ENCODE assay signal across 15 cellular contexts in the genomic region with DNA sequence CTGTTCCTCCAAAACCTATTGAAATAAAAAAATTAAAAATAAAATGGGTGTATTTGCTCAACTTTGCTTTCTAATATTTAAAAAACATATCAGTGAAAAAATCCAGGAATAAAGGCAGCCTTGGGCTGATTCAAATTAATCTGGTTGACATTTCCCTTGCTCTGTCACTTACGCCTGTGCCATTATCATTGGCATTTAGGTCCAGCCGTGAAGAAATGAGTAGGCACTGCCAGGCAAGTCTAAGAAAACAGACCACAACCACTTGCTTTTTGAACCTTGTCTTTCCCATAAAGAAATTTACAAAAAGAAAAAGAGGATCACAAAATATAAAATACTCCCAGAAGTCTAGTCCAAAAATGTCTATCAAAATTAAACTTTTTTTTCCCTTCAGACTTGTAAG. TPM values are rescaled to one million over a fixed set of nuclear protein-coding genes. Genes with fewer than 3 reads are reported as not detected.
DNase-seq lines count a peak whose midpoint lies in the region; ATAC-seq and TF ChIP-seq lines count a peak whose summit lies in the region.
"Had no signal": no experiment of that assay in that cellular context is flagged by ENCODE, and none has a peak within 500 bp of the region (broad histone marks: within the 10 kb centered on the region; RNA-seq: fewer than 3 reads in every experiment).

No MANE protein-coding gene starts in this region.

- H3K4me1 ChIP-seq in BLaER1 treated with 17β-estradiol and CSF1 and Interleukin-3, amounts not matched to agents 10 nM and 100 nM: peaks cover 47 to 96% (median 92%) of the 10 kb centered on the region in 10 experiments

- CTCF ChIA-PET in activated CD8-positive, alpha-beta memory T cell treated with anti-CD3 and anti-CD28 coated beads, Interleukin-2, amount 10 ng/mL, durations not matched to agents 7 days and 5 days (lab: Charles Lee): interaction anchor here (1.0 to 2.3 kb wide), 5 partner anchors 12 to 67 kb away, joined by 4 to 13 read pairs (median 7); a partner anchor contains a TSS

- H3K4me3 Mint-ChIP-seq in activated CD8-positive, alpha-beta memory T cell treated with anti-CD3 and anti-CD28 coated beads, Interleukin-2, amount 10 ng/mL, durations not matched to agents 7 days and 5 days: peak overlapping the region; percentile 16
- peak overlapping the region; percentile 63 for H3K4me3 Mint-ChIP-seq in T-helper 1 cell treated with Interleukin-12 subunit alpha and Interleukin-12 subunit beta and Interleukin-4 antibody, amounts not matched to agents 30 μg/mL and 1 μg/mL, for 36 hours
- peak overlapping the region; percentile 46 for H3K4me3 Mint-ChIP-seq in activated naive CD8-positive, alpha-beta T cell
- H3K4me3 Mint-ChIP-seq in naive thymus-derived CD8-positive, alpha-beta T cell: peak overlapping the region in 1 of 10 donors; percentile 11
- H3K4me3 Mint-ChIP-seq: GM23338 had no signal

- H3K9ac ChIP-seq in BLaER1 treated with 17β-estradiol and CSF1 and Interleukin-3, amounts not matched to agents 10 nM and 100 nM: peak overlapping the region in 8 of 11 experiments; percentile 27 to 82 (median 65); a peak in 12 of 22 replicates

- no peak for TF ChIP-seq CTCF in GM20000 (IDR thresholded peaks at IDR 0.05; ENCODE audit: extremely low read depth, missing control alignments)

- H3K36me3 ChIP-seq in BLaER1 treated with 17β-estradiol and CSF1 and Interleukin-3, amounts not matched to agents 10 nM and 100 nM: no peaks in the 10 kb centered on the region

- peak overlapping the region in 5 of 10 experiments; percentile 22 to 42 (median 40); a peak in 7 of 20 replicates for H3K4me3 ChIP-seq in BLaER1 treated with 17β-estradiol and CSF1 and Interleukin-3, amounts not matched to agents 10 nM and 100 nM
- H3K4me3 ChIP-seq: GM23338, PC-9 had no signal

- peak overlapping the region in 8 of 11 experiments; percentile 51 to 93 (median 80); a peak in 16 of 22 replicates for H3K27ac ChIP-seq in BLaER1 treated with 17β-estradiol and CSF1 and Interleukin-3, amounts not matched to agents 10 nM and 100 nM
- H3K27ac ChIP-seq: PC-9 had no signal

- H3K36me3 Mint-ChIP-seq in activated CD8-positive, alpha-beta memory T cell treated with anti-CD3 and anti-CD28 coated beads, Interleukin-2, amount 10 ng/mL, durations not matched to agents 7 days and 5 days: peaks cover 23% of the 10 kb centered on the region
- H3K36me3 Mint-ChIP-seq in T-helper 1 cell treated with Interleukin-12 subunit alpha and Interleukin-12 subunit beta and Interleukin-4 antibody, amounts not matched to agents 30 μg/mL and 1 μg/mL, for 36 hours (ENCODE audit: low read depth): peaks cover 15% of the 10 kb centered on the region
- H3K36me3 Mint-ChIP-seq in activated naive CD8-positive, alpha-beta T cell: peaks cover 4% of the 10 kb centered on the region
- H3K36me3 Mint-ChIP-seq in naive thymus-derived CD8-positive, alpha-beta T cell: no peaks in the 10 kb centered on the region

- H3K4me1 Mint-ChIP-seq in activated CD8-positive, alpha-beta memory T cell treated with anti-CD3 and anti-CD28 coated beads, Interleukin-2, amount 10 ng/mL, durations not matched to agents 7 days and 5 days: peaks cover 78% of the 10 kb centered on the region
- peaks cover 71% of the 10 kb centered on the region for H3K4me1 Mint-ChIP-seq in T-helper 1 cell treated with Interleukin-12 subunit alpha and Interleukin-12 subunit beta and Interleukin-4 antibody, amounts not matched to agents 30 μg/mL and 1 μg/mL, for 36 hours (ENCODE audit: low read depth)
- peaks cover 80% of the 10 kb centered on the region for H3K4me1 Mint-ChIP-seq in activated naive CD8-positive, alpha-beta T cell (ENCODE audit: low read depth)
- H3K4me1 Mint-ChIP-seq in naive thymus-derived CD8-positive, alpha-beta T cell: peaks cover 36 to 74% (median 62%) of the 10 kb centered on the region in 4 donors
- H3K4me1 Mint-ChIP-seq: GM23338 had no signal

- peaks cover 4% of the 10 kb centered on the region for H3K9me3 Mint-ChIP-seq in activated CD8-positive, alpha-beta memory T cell treated with anti-CD3 and anti-CD28 coated beads, Interleukin-2, amount 10 ng/mL, durations not matched to agents 7 days and 5 days (ENCODE audit: low read depth)
- peaks cover 15% of the 10 kb centered on the region for H3K9me3 Mint-ChIP-seq in T-helper 1 cell treated with Interleukin-12 subunit alpha and Interleukin-12 subunit beta and Interleukin-4 antibody, amounts not matched to agents 30 μg/mL and 1 μg/mL, for 36 hours
- H3K9me3 Mint-ChIP-seq in activated naive CD8-positive, alpha-beta T cell (ENCODE audit: low read depth): peaks cover 7% of the 10 kb centered on the region
- H3K9me3 Mint-ChIP-seq in naive thymus-derived CD8-positive, alpha-beta T cell: peaks cover 0 to 6% (median 0%) of the 10 kb centered on the region in 9 donors
- H3K9me3 Mint-ChIP-seq: GM23338 had no signal

- no peaks in the 10 kb centered on the region for H3K27me3 ChIP-seq in BLaER1 treated with 17β-estradiol and CSF1 and Interleukin-3, amounts not matched to agents 10 nM and 100 nM

- peak overlapping the region; percentile 94 for H3K27ac Mint-ChIP-seq in activated CD8-positive, alpha-beta memory T cell treated with anti-CD3 and anti-CD28 coated beads, Interleukin-2, amount 10 ng/mL, durations not matched to agents 7 days and 5 days
- peak overlapping the region; percentile 94 for H3K27ac Mint-ChIP-seq in T-helper 1 cell treated with Interleukin-12 subunit alpha and Interleukin-12 subunit beta and Interleukin-4 antibody, amounts not matched to agents 30 μg/mL and 1 μg/mL, for 36 hours
- H3K27ac Mint-ChIP-seq in activated naive CD8-positive, alpha-beta T cell: peak overlapping the region; percentile 98
- H3K27ac Mint-ChIP-seq in naive thymus-derived CD8-positive, alpha-beta T cell: peak overlapping the region in 3 of 10 donors; percentile 47 to 93 (median 91)
- H3K27ac Mint-ChIP-seq: GM23338 had no signal

- no peak for ATAC-seq in activated CD8-positive, alpha-beta memory T cell treated with anti-CD3 and anti-CD28 coated beads, Interleukin-2, amount 10 ng/mL, durations not matched to agents 7 days and 5 days
- ATAC-seq in GM18520 (IDR thresholded peaks at IDR 0.05; ENCODE audit: unreplicated experiment): no peak
- no peak for ATAC-seq in naive thymus-derived CD8-positive, alpha-beta T cell
- ATAC-seq: GM23338 had no signal

- H3K27me3 Mint-ChIP-seq in activated CD8-positive, alpha-beta memory T cell treated with anti-CD3 and anti-CD28 coated beads, Interleukin-2, amount 10 ng/mL, durations not matched to agents 7 days and 5 days: no peaks in the 10 kb centered on the region
- no peaks in the 10 kb centered on the region for H3K27me3 Mint-ChIP-seq in T-helper 1 cell treated with Interleukin-12 subunit alpha and Interleukin-12 subunit beta and Interleukin-4 antibody, amounts not matched to agents 30 μg/mL and 1 μg/mL, for 36 hours (ENCODE audit: low read depth)
- H3K27me3 Mint-ChIP-seq in activated naive CD8-positive, alpha-beta T cell: no peaks in the 10 kb centered on the region
- H3K27me3 Mint-ChIP-seq in naive thymus-derived CD8-positive, alpha-beta T cell: no peaks in the 10 kb centered on the region

- H3K9me3 ChIP-seq in BLaER1 treated with 17β-estradiol and CSF1 and Interleukin-3, amounts not matched to agents 10 nM and 100 nM (replicated peaks in 1 of 11): peaks cover 1 to 17% (median 7%) of the 10 kb centered on the region in 11 experiments; a peak in 12 of 22 replicates

- no peak for DNase-seq in activated CD8-positive, alpha-beta memory T cell treated with anti-CD3 and anti-CD28 coated beads, Interleukin-2, amount 10 ng/mL, durations not matched to agents 7 days and 5 days
- DNase-seq in activated CD8-positive, alpha-beta memory T cell treated with anti-CD3 and anti-CD28 coated beads for 24 hours: no peak
- DNase-seq in GM20000 (ENCODE audit: low spot score): no peak
- no peak for DNase-seq in naive thymus-derived CD8-positive, alpha-beta T cell
- DNase-seq: DMS53; NCI-H1436 treated with DMSO at 0.1 percent for 48 hours; NCI-H226; NCI-H526 treated with DMSO at 0.1 percent for 48 hours; NK-92 treated with Interleukin-12 subunit alpha and Interleukin-12 subunit beta, amount 100 ng/mL, for 24 hours; PC-9 had no signal

- no peaks in the 10 kb centered on the region for H4K20me1 ChIP-seq in BLaER1 treated with 17β-estradiol and CSF1 and Interleukin-3, amounts not matched to agents 10 nM and 100 nM

- POLR2A ChIA-PET in naive thymus-derived CD8-positive, alpha-beta T cell (lab: Charles Lee): no interaction called here

- peak overlapping the region in 10 of 11 experiments; percentile 66 to 84 (median 78); a peak in 20 of 22 replicates for H3K4me2 ChIP-seq in BLaER1 treated with 17β-estradiol and CSF1 and Interleukin-3, amounts not matched to agents 10 nM and 100 nM
- H3K4me2 ChIP-seq: GM23338, PC-9 had no signal

RNA-seq across cellular contexts. Expression of a gene that starts 59.2 kb away (rescaled TPM):
- total RNA-seq in activated CD8-positive, alpha-beta memory T cell treated with anti-CD3 and anti-CD28 coated beads, Interleukin-2, amount 10 ng/mL, durations not matched to agents 7 days and 5 days: 100 to 1,000 TPM in 1 of 2 experiments, 10 to 100 TPM in 1; 92.2 to 112 TPM
- total RNA-seq in naive thymus-derived CD8-positive, alpha-beta T cell: 10 to 100 TPM; 87.0 to 96.9 TPM
- polyA plus RNA-seq in naive thymus-derived CD8-positive, alpha-beta T cell: 10 to 100 TPM; 71.1 to 78.2 (median 71.9) TPM
